Comparison of ENCODE assay signal across 21 cellular contexts in genomic region chr11:72730243-72730642, GRCh38. TPM values are rescaled to one million over a fixed set of nuclear protein-coding genes. Genes with fewer than 3 reads are reported as not detected.
DNase-seq lines count a peak whose midpoint lies in the region; ATAC-seq and TF ChIP-seq lines count a peak whose summit lies in the region.
"Had no signal": no experiment of that assay in that cellular context is flagged by ENCODE, and none has a peak within 500 bp of the region (broad histone marks: within the 10 kb centered on the region; RNA-seq: fewer than 3 reads in every experiment).

No MANE protein-coding gene starts in this region.

- no peaks in the 10 kb centered on the region for H3K9me3 ChIP-seq in CD4-positive, alpha-beta T cell (ENCODE audit: control insufficient read depth, low read length)
- peaks cover 13% of the 10 kb centered on the region; the same call in 1 of the 2 replicates for H3K9me3 ChIP-seq in HUES6 (ENCODE audit: control insufficient read depth, insufficient read depth, low read depth, low read length)
- H3K9me3 ChIP-seq in endodermal cell (ENCODE audit: control insufficient read depth, low read length), result peaks cover 6% of the 10 kb centered on the region
- no peaks in the 10 kb centered on the region for H3K9me3 ChIP-seq in neural progenitor cell (ENCODE audit: low read depth)
- H3K9me3 ChIP-seq in SK-N-SH, result no peaks in the 10 kb centered on the region
- peaks cover 1% of the 10 kb centered on the region for H3K9me3 ChIP-seq in trophoblast cell (ENCODE audit: insufficient read depth, low read depth, low read length)
- H3K9me3 ChIP-seq: BLaER1, stomach, tibial nerve had no signal

- H4K91ac ChIP-seq in trophoblast cell (ENCODE audit: low read depth, low read length), result no peak overlapping the region

- TF ChIP-seq CTCF in CD4-positive, alpha-beta T cell (IDR thresholded peaks at IDR 0.05), result no peak
- TF ChIP-seq CTCF in endodermal cell (conservative IDR thresholded peaks at IDR 0.05), result no peak
- TF ChIP-seq CTCF in neural progenitor cell (IDR thresholded peaks at IDR 0.05), result no peak
- no peak for TF ChIP-seq CTCF in SK-N-SH (IDR thresholded peaks at IDR 0.05)

- peak overlapping the region; percentile 32 for H3K27ac Mint-ChIP-seq in CD4-positive, alpha-beta T cell
- H3K27ac Mint-ChIP-seq in endodermal cell (peak overlapping the region; percentile 48), neural progenitor cell (peak overlapping the region; percentile 34)
- H3K27ac Mint-ChIP-seq: activated CD8-positive, alpha-beta T cell treated with anti-CD3 and anti-CD28 coated beads, Interleukin-2, amount 10 ng/mL, durations not matched to agents 7 days and 5 days had no signal

- H3K18ac ChIP-seq in trophoblast cell (ENCODE audit: low read length), result no peak overlapping the region

- no peak overlapping the region for H3K4ac ChIP-seq in trophoblast cell (ENCODE audit: low read depth, low read length)

- H3K14ac ChIP-seq in trophoblast cell (ENCODE audit: low read length), result no peak overlapping the region

- ATAC-seq in CD4-positive, alpha-beta T cell (ENCODE audit: poor library complexity), result no peak
- ATAC-seq: activated CD8-positive, alpha-beta T cell treated with anti-CD3 and anti-CD28 coated beads, Interleukin-2, amount 10 ng/mL, durations not matched to agents 7 days and 5 days; HCT116 had no signal

- H3K4me3 Mint-ChIP-seq in CD4-positive, alpha-beta T cell, result no peak overlapping the region
- H3K4me3 Mint-ChIP-seq in endodermal cell (no peak overlapping the region), neural progenitor cell (no peak overlapping the region)
- H3K4me3 Mint-ChIP-seq: activated CD8-positive, alpha-beta T cell treated with anti-CD3 and anti-CD28 coated beads, Interleukin-2, amount 10 ng/mL, durations not matched to agents 7 days and 5 days had no signal

- intact Hi-C loops in CD4-positive, alpha-beta T cell (cut with DNase I, micrococcal nuclease), result no loop called here

- H3K79me2 ChIP-seq in neural progenitor cell (ENCODE audit: low read depth) (no peaks in the 10 kb centered on the region), SK-N-SH (ENCODE audit: insufficient read depth) (peaks cover 3% of the 10 kb centered on the region; the same call in 1 of the 2 replicates), trophoblast cell (ENCODE audit: control insufficient read depth, insufficient read depth, low read length, poor library complexity) (no peaks in the 10 kb centered on the region)

- POLR2A ChIA-PET in CD4-positive, alpha-beta T cell (lab: Charles Lee), result interaction anchor here (0.6 kb wide), 1 partner anchor 293 kb away, joined by 3 read pairs; no protein-coding TSS in a partner anchor
- POLR2A ChIA-PET in SK-N-SH (lab: Yijun Ruan, JAX), result interaction anchor here (0.6 kb wide), 1 partner anchor 48 kb away, joined by 3 read pairs; no protein-coding TSS in a partner anchor

- H3K36me3 ChIP-seq in HUES6 (ENCODE audit: control insufficient read depth, insufficient read depth, low read length) (peaks cover 23% of the 10 kb centered on the region), endodermal cell (ENCODE audit: control insufficient read depth, insufficient read depth, low read length) (peaks cover 14% of the 10 kb centered on the region), neural progenitor cell (no peaks in the 10 kb centered on the region), SK-N-SH (replicated peaks in 1 of 2; ENCODE audit: control insufficient read depth in 1 of 2, insufficient read depth in 2 of 2, low read length in 1 of 2) (no peaks in the 10 kb centered on the region), trophoblast cell (ENCODE audit: control insufficient read depth in 1 of 2, insufficient read depth in 2 of 2, low read length in 2 of 2) (no peaks in the 10 kb centered on the region)

- H2AFZ ChIP-seq in neural progenitor cell (replicated peaks) (no peak overlapping the region), SK-N-SH (ENCODE audit: low read depth) (no peak overlapping the region), trophoblast cell (ENCODE audit: insufficient read depth, low read length, poor library complexity) (no peak overlapping the region)

- no peak for TF ChIP-seq EP300 in SK-N-SH (IDR thresholded peaks at IDR 0.05; ENCODE audit: borderline replicate concordance in 1 of 2, low read depth in 1 of 2, low read length in 1 of 2)

- H4K20me1 ChIP-seq in neural progenitor cell (ENCODE audit: low read depth), result peaks cover 4% of the 10 kb centered on the region
- no peaks in the 10 kb centered on the region for H4K20me1 ChIP-seq in SK-N-SH (ENCODE audit: insufficient read depth)

- WGBS in endodermal cell (ENCODE audit: insufficient coverage in 1 of 2, insufficient read length in 1 of 2), 2 experiments, result 64 to 79% methylated on average over 4 to 5 of the region's 5 CpGs
- 76% methylated on average over 5 of the region's 5 CpGs for WGBS in SK-N-SH (ENCODE audit: low lambda C conversion rate)
- no CpG with 5 or more reads among the region's 5 CpGs for WGBS in trophoblast cell (ENCODE audit: extremely low coverage, insufficient coverage, insufficient read length)

- no peaks in the 10 kb centered on the region for H3K27me3 Mint-ChIP-seq in CD4-positive, alpha-beta T cell
- no peaks in the 10 kb centered on the region for H3K27me3 Mint-ChIP-seq in endodermal cell (ENCODE audit: insufficient read depth)
- H3K27me3 Mint-ChIP-seq in neural progenitor cell (ENCODE audit: insufficient read depth, low read depth), result no peaks in the 10 kb centered on the region

- H4K12ac ChIP-seq in trophoblast cell (ENCODE audit: low read depth, low read length), result no peak overlapping the region

- H2BK12ac ChIP-seq in trophoblast cell (ENCODE audit: low read length), result no peak overlapping the region

- no peak overlapping the region for H3K23ac ChIP-seq in trophoblast cell (ENCODE audit: low read length)

- H3K9ac ChIP-seq in HUES6 (ENCODE audit: low read length), result no peak overlapping the region
- no peak overlapping the region for H3K9ac ChIP-seq in endodermal cell (ENCODE audit: extremely low read depth, low read length, poor library complexity, severe bottlenecking)
- H3K9ac ChIP-seq in neural progenitor cell, result no peak overlapping the region
- no peak overlapping the region for H3K9ac ChIP-seq in SK-N-SH
- H3K9ac ChIP-seq in trophoblast cell (ENCODE audit: low read length), result no peak overlapping the region

- H3K79me1 ChIP-seq in trophoblast cell (ENCODE audit: low read length), result no peaks in the 10 kb centered on the region

- peaks cover 18% of the 10 kb centered on the region for H3K36me3 Mint-ChIP-seq in CD4-positive, alpha-beta T cell (ENCODE audit: low read depth)
- H3K36me3 Mint-ChIP-seq in endodermal cell (ENCODE audit: low read depth) (peaks cover 34% of the 10 kb centered on the region), neural progenitor cell (no peaks in the 10 kb centered on the region)

- no peak overlapping the region for H2BK120ac ChIP-seq in trophoblast cell (ENCODE audit: insufficient read depth, low read length, poor library complexity)

- H4K8ac ChIP-seq in trophoblast cell (ENCODE audit: low read depth, low read length), result no peak overlapping the region

- no peaks in the 10 kb centered on the region for H3K27me3 ChIP-seq in CD4-positive, alpha-beta T cell (ENCODE audit: control insufficient read depth, insufficient read depth, low read length)
- H3K27me3 ChIP-seq in HUES6 (ENCODE audit: control insufficient read depth, insufficient read depth, low read length) (no peaks in the 10 kb centered on the region), endodermal cell (ENCODE audit: control insufficient read depth, insufficient read depth, low read length, poor library complexity, severe bottlenecking) (no peaks in the 10 kb centered on the region), neural progenitor cell (no peaks in the 10 kb centered on the region), SK-N-SH (ENCODE audit: insufficient read depth) (no peaks in the 10 kb centered on the region), trophoblast cell (ENCODE audit: insufficient read depth, low read length) (peaks cover 4% of the 10 kb centered on the region)
- H3K27me3 ChIP-seq: BLaER1, dorsolateral prefrontal cortex, stomach, tibial nerve had no signal

- H3K4me1 Mint-ChIP-seq in CD4-positive, alpha-beta T cell (ENCODE audit: low read depth), result peaks cover 8% of the 10 kb centered on the region
- H3K4me1 Mint-ChIP-seq in endodermal cell (peaks cover 10% of the 10 kb centered on the region), neural progenitor cell (peaks cover 6% of the 10 kb centered on the region)

- H3K9me2 ChIP-seq in SK-N-SH, result no peaks in the 10 kb centered on the region

- H2AK5ac ChIP-seq in trophoblast cell (ENCODE audit: low read length), result no peak overlapping the region

- H3K4me1 ChIP-seq in HUES6 (ENCODE audit: control insufficient read depth, insufficient read depth, low read length) (peaks cover 21% of the 10 kb centered on the region), endodermal cell (ENCODE audit: control insufficient read depth, insufficient read depth, low read length) (no peaks in the 10 kb centered on the region), neural progenitor cell (no peaks in the 10 kb centered on the region), SK-N-SH (ENCODE audit: control insufficient read depth in 1 of 2, insufficient read depth in 2 of 2, low read depth in 1 of 2, low read length in 1 of 2) (peaks cover 0 to 15% of the 10 kb centered on the region in 2 experiments; a peak in 1 of 4 replicates), trophoblast cell (ENCODE audit: control insufficient read depth in 1 of 2, insufficient read depth in 2 of 2, low read length in 2 of 2) (no peaks in the 10 kb centered on the region)

- no peak overlapping the region for H2BK5ac ChIP-seq in trophoblast cell (ENCODE audit: low read depth, low read length, poor library complexity)

- H3F3A ChIP-seq in neural progenitor cell (ENCODE audit: low read depth) (no peaks in the 10 kb centered on the region), SK-N-SH (replicated peaks; ENCODE audit: insufficient read depth) (peaks cover 5% of the 10 kb centered on the region)

- H3K4me3 ChIP-seq in HUES6 (ENCODE audit: low read depth, low read length), result no peak overlapping the region
- H3K4me3 ChIP-seq in endodermal cell (ENCODE audit: low read length), result no peak overlapping the region
- H3K4me3 ChIP-seq in neural progenitor cell, result no peak overlapping the region
- no peak overlapping the region for H3K4me3 ChIP-seq in SK-N-SH (ENCODE audit: low read depth in 2 of 2, low read length in 1 of 2)
- H3K4me3 ChIP-seq in trophoblast cell (ENCODE audit: low read depth, low read length), result no peak overlapping the region
- H3K4me3 ChIP-seq: BLaER1, dorsolateral prefrontal cortex, stomach, tibial nerve had no signal

- DNase-seq in CD4-positive, alpha-beta T cell, result no peak
- DNase-seq in endodermal cell (peak; percentile 78), neural progenitor cell (ENCODE audit: low spot score) (no peak), SK-N-SH (no peak), T-helper 2 cell (no peak), trophoblast cell (no peak)
- DNase-seq: activated CD8-positive, alpha-beta T cell treated with anti-CD3 and anti-CD28 coated beads, Interleukin-2, amount 10 ng/mL, durations not matched to agents 7 days and 5 days; activated effector memory CD4-positive, alpha-beta T cell treated with anti-CD3 and anti-CD28 coated beads, Interleukin-2, amount 50 U/mL, for 16 hours; dorsolateral prefrontal cortex; KG1; NCI-H1417 treated with DMSO at 0.1 percent for 48 hours; NCI-H2081 treated with DMSO at 0.1 percent for 48 hours; NCI-H345; NCI-H748 treated with DMSO at 0.1 percent for 48 hours; occipital lobe; RPMI8226; stomach had no signal

- H3K4me2 ChIP-seq in neural progenitor cell (no peak overlapping the region), SK-N-SH (no peak overlapping the region), trophoblast cell (ENCODE audit: low read length) (no peak overlapping the region)
- H3K4me2 ChIP-seq: BLaER1 had no signal

- no peaks in the 10 kb centered on the region for H3K9me3 Mint-ChIP-seq in CD4-positive, alpha-beta T cell
- peaks cover 2% of the 10 kb centered on the region for H3K9me3 Mint-ChIP-seq in endodermal cell
- H3K9me3 Mint-ChIP-seq in neural progenitor cell, result no peaks in the 10 kb centered on the region

- H3K27ac ChIP-seq in CD4-positive, alpha-beta T cell (ENCODE audit: low read depth, low read length), result no peak overlapping the region
- peak overlapping the region; percentile 34; the same call in 1 of the 2 replicates for H3K27ac ChIP-seq in HUES6 (ENCODE audit: low read depth, low read length)
- H3K27ac ChIP-seq in endodermal cell (ENCODE audit: low read depth, low read length), result no peak overlapping the region
- H3K27ac ChIP-seq in neural progenitor cell, result no peak overlapping the region
- H3K27ac ChIP-seq in SK-N-SH (ENCODE audit: low read depth in 2 of 2, low read length in 1 of 2), result no peak overlapping the region
- no peak overlapping the region for H3K27ac ChIP-seq in trophoblast cell (ENCODE audit: low read depth, low read length)
- H3K27ac ChIP-seq: BLaER1, stomach had no signal

- CTCF ChIA-PET in CD4-positive, alpha-beta T cell (lab: Charles Lee), result interaction anchor here (0.7 kb wide), 1 partner anchor 119 kb away, joined by 3 read pairs; no protein-coding TSS in a partner anchor
- CTCF ChIA-PET in SK-N-SH (lab: Yijun Ruan, JAX), result interaction anchor here (1.6 to 18.2 kb wide), 2 partner anchors 63 to 447 kb away, joined by 6 to 198 read pairs; partner anchors contain the start of gene STARD10

- no peak for TF ChIP-seq RAD21 in SK-N-SH (IDR thresholded peaks at IDR 0.05; ENCODE audit: low read length)

RNA-seq across cellular contexts. Expression of gene ARAP1, which starts 22.0 kb away (rescaled TPM):
- 10 to 100 TPM; 65.7 to 69.8 TPM for total RNA-seq in CD4-positive, alpha-beta T cell
- total RNA-seq in endodermal cell, result 10 to 100 TPM; 74.4 to 88.3 TPM
- 33.5 TPM for polyA plus RNA-seq in endodermal cell (2013, experiment 1 of 2)
- polyA plus RNA-seq in endodermal cell (2013, experiment 2 of 2), result 27.9 TPM
- 17.6 and 46.1 TPM in 2 replicates for total RNA-seq in neural progenitor cell (ENCODE audit: low replicate concordance)
- 43.4 and 56.6 TPM in 2 replicates for polyA plus RNA-seq in SK-N-SH (2012; rRNA removed)
- polyA plus RNA-seq in SK-N-SH (2012; cell fraction: cytosol; rRNA removed), result 21.6 and 37.3 TPM in 2 replicates
- 118 and 136 TPM in 2 replicates for polyA plus RNA-seq in SK-N-SH (2012; cell fraction: nucleus; rRNA removed)
- 11.8 and 12.4 TPM in 2 replicates for polyA plus RNA-seq in trophoblast cell (2013)

RNA-seq across cellular contexts. Expression of gene PDE2A, which starts 56.0 kb away (rescaled TPM):
- total RNA-seq in CD4-positive, alpha-beta T cell, result 1 to 10 TPM; 4.0 to 4.5 TPM
- total RNA-seq in endodermal cell (10 to 100 TPM in 1 of 2 donors, 1 to 10 TPM in 1; 3.7 to 13.3 TPM), neural progenitor cell (ENCODE audit: low replicate concordance) (0.11 and 2.3 TPM in 2 replicates)
- polyA plus RNA-seq in endodermal cell (2013, experiment 1 of 2), result 8.9 TPM
- polyA plus RNA-seq in endodermal cell (2013, experiment 2 of 2), result 7.1 TPM
- polyA plus RNA-seq in SK-N-SH (2012; rRNA removed), result 0.32 and 0.43 TPM in 2 replicates
- 0.15 and 0.60 TPM in 2 replicates for polyA plus RNA-seq in SK-N-SH (2012; cell fraction: cytosol; rRNA removed)
- polyA plus RNA-seq in SK-N-SH (2012; cell fraction: nucleus; rRNA removed), result 0.85 and 1.0 TPM in 2 replicates
- 1.8 and 2.1 TPM in 2 replicates for polyA plus RNA-seq in trophoblast cell (2013)
